Comparison of ENCODE assay signal across 23 cellular contexts in the genomic region with DNA sequence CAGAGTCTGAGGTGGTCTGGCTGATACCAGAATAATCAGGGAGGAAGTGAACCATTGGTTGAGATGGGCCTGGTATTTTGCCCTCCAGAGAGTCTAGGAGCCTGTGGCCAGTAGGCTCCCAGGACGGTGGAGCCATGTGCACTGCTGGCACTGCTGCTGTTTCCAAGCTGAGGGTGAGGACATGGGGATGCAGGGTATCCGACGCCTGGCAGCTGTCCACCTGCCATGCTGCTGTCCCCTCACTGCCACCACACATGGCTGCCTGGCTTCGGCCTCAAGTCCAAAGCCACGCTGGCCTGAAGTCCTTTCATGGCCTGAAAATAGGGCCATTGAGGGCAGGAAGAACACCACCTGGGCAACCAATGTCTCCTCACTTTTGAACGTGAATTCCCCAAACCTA. TPM values are rescaled to one million over a fixed set of nuclear protein-coding genes. Genes with fewer than 3 reads are reported as not detected.
"Had no signal": no experiment of that assay in that cellular context is flagged by ENCODE, and none has a peak within 500 bp of the region (broad histone marks: within the 10 kb centered on the region; RNA-seq: fewer than 3 reads in every experiment).

No MANE protein-coding gene starts in this region.

- ATAC-seq: activated CD8-positive, alpha-beta T cell treated with anti-CD3 and anti-CD28 coated beads, Interleukin-2, amount 10 ng/mL, durations not matched to agents 7 days and 5 days had no signal

- H3K4me1 ChIP-seq: adrenal gland had no signal

- DNase-seq: activated CD4-positive, alpha-beta T cell treated with anti-CD3 and anti-CD28 coated beads for 48 hours; activated CD4-positive, alpha-beta T cell treated with anti-CD3 and anti-CD28 coated beads, Interleukin-2, amount 50 U/mL, for 4 hours; activated CD4-positive, CD25-positive, alpha-beta regulatory T cell treated with anti-CD3 and anti-CD28 coated beads, Interleukin-2, amount 50 U/mL, for 72 hours; activated CD8-positive, alpha-beta memory T cell treated with anti-CD3 and anti-CD28 coated beads, Interleukin-2, amount 50 U/mL, for 48 hours; activated CD8-positive, alpha-beta T cell treated with anti-CD3 and anti-CD28 coated beads, Interleukin-2, amount 10 ng/mL, durations not matched to agents 7 days and 5 days; activated naive CD4-positive, alpha-beta T cell treated with anti-CD3 and anti-CD28 coated beads, Interleukin-2, amount 50 U/mL, for 16 hours; activated naive CD8-positive, alpha-beta T cell treated with anti-CD3 and anti-CD28 coated beads, Interleukin-2, amount 10 ng/mL, durations not matched to agents 7 days and 5 days; activated T-cell treated with anti-CD3 and anti-CD28 coated beads, Interleukin-2, amount 50 U/mL, for 1 hour; adrenal gland; anterior cingulate cortex; KG1; NCI-H1092 treated with DMSO at 0.1 percent for 48 hours; NCI-H1417 treated with DMSO at 0.1 percent for 48 hours; NCI-H1694; NCI-H2029; NCI-H2107; NCI-H2171 treated with DMSO at 0.1 percent for 48 hours; NCI-H226; Peyer's patch; SHP77 treated with DMSO at 0.1 percent for 48 hours had no signal

- H3K36me3 ChIP-seq: adrenal gland, breast epithelium, Peyer's patch had no signal

- H3K9me3 ChIP-seq: adrenal gland, breast epithelium, Peyer's patch had no signal

- H3K4me3 ChIP-seq: adrenal gland, breast epithelium, Peyer's patch had no signal

- H3K27ac ChIP-seq: adrenal gland, Peyer's patch, RWPE1 had no signal

- H3K27me3 ChIP-seq: adrenal gland, breast epithelium, Peyer's patch had no signal

RNA-seq across cellular contexts. Expression of a gene that starts 8.6 kb away (rescaled TPM):
- total RNA-seq: MCF 10A had no signal
